ENCODE assay signal across 21 cellular contexts in the genomic region with DNA sequence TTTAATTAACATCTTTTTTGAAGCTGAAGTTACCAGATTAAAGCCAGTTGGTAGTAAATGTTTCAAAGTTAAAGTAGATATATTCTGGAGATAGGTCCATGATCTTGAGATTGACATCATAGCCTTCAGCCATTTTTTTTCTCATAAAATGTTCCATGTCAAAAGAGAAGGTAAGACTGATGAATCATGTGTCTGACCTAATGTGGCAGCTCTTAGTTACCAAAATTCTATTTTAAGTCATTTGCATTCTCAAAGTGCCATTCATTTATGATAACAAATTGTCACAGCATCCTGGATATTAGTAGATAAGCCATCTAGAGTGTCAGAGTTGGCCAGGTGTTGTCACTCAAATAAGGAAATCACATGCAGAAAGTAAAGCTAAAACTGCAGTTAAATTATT.
DNase-seq lines count a peak whose midpoint lies in the region; ATAC-seq, FAIRE-seq and TF ChIP-seq lines count a peak whose summit lies in the region.
"Had no signal": no experiment of that assay in that cellular context is flagged by ENCODE, and none has a peak within 500 bp of the region (broad histone marks: within the 10 kb centered on the region; RNA-seq: fewer than 3 reads in every experiment).

No MANE protein-coding gene starts in this region.

- H3K4me1 ChIP-seq in breast epithelium (no peaks in the 10 kb centered on the region), PC-9 (replicated peaks; ENCODE audit: insufficient read depth) (0 out of 2 replicates have a peak, but pooled peaks cover 3% of the 10 kb centered on the region), ovary (ENCODE audit: insufficient read depth) (no peaks in the 10 kb centered on the region), pancreas (no peaks in the 10 kb centered on the region)
- H3K4me1 ChIP-seq: A549; BLaER1 treated with 17β-estradiol and CSF1 and Interleukin-3, amounts not matched to agents 10 nM and 100 nM had no signal

- H3K27ac ChIP-seq in breast epithelium, result no peak overlapping the region
- H3K27ac ChIP-seq in PC-9, result peak overlapping the region; percentile 1; the same call in 1 of the 2 replicates
- no peak overlapping the region for H3K27ac ChIP-seq in ovary
- no peak overlapping the region for H3K27ac ChIP-seq in pancreas
- H3K27ac ChIP-seq: 22Rv1; A549; BLaER1 treated with 17β-estradiol and CSF1 and Interleukin-3, amounts not matched to agents 10 nM and 100 nM had no signal

- H3K27me3 Mint-ChIP-seq in MCF 10A (ENCODE audit: insufficient read depth, unreplicated experiment), result no peaks in the 10 kb centered on the region
- H3K27me3 Mint-ChIP-seq: B cell had no signal

- H2AFZ ChIP-seq in PC-9, result no peak overlapping the region
- H2AFZ ChIP-seq: GM23338 had no signal

- POLR2A ChIA-PET in MCF 10A (lab: Yijun Ruan, JAX), result no interaction called here
- POLR2A ChIA-PET in PC-9 (lab: Charles Lee; ENCODE audit: unreplicated experiment), result no interaction called here

- no peaks in the 10 kb centered on the region; the same call in 1 of the 2 replicates for H3F3A ChIP-seq in PC-9 (ENCODE audit: insufficient read depth, low read depth)

- H3K9me3 Mint-ChIP-seq in MCF 10A (ENCODE audit: unreplicated experiment), result no peaks in the 10 kb centered on the region
- H3K9me3 Mint-ChIP-seq: CD8-positive, alpha-beta T cell; GM23338 had no signal

- CTCF ChIA-PET in MCF 10A (lab: Yijun Ruan, JAX) (interaction anchor here (0.6 to 1.0 kb wide), 4 partner anchors 21 to 368 kb away, joined by 3 read pairs; no protein-coding TSS in a partner anchor), PC-9 (lab: Charles Lee) (no interaction called here)

- no peak for TF ChIP-seq CTCF in MCF 10A (IDR thresholded peaks at IDR 0.05; ENCODE audit: unreplicated experiment)
- no peak for TF ChIP-seq CTCF in breast epithelium (IDR thresholded peaks at IDR 0.05)
- no peak for TF ChIP-seq CTCF in PC-9 (conservative IDR thresholded peaks at IDR 0.05)
- TF ChIP-seq CTCF in fibroblast of the aortic adventitia (IDR thresholded peaks at IDR 0.05; ENCODE audit: insufficient read depth, low read length), result no peak
- no peak for TF ChIP-seq CTCF in ovary (IDR thresholded peaks at IDR 0.05)
- TF ChIP-seq CTCF in pancreas (IDR thresholded peaks at IDR 0.05), result no peak

- no peak for FAIRE-seq in pancreas (lab: Jason Lieb, UNC)
- FAIRE-seq: A549, GM12891, GM19239, H54 had no signal

- H3K36me3 ChIP-seq in breast epithelium, result no peaks in the 10 kb centered on the region
- H3K36me3 ChIP-seq in PC-9 (ENCODE audit: low read depth), result peaks cover 24% of the 10 kb centered on the region
- H3K36me3 ChIP-seq in ovary, result no peaks in the 10 kb centered on the region
- H3K36me3 ChIP-seq in pancreas, result peaks cover 0 to 23% (median 0%) of the 10 kb centered on the region in 3 donors

- no peaks in the 10 kb centered on the region for H4K20me1 ChIP-seq in PC-9 (ENCODE audit: insufficient read depth)
- H4K20me1 ChIP-seq: BLaER1 treated with 17β-estradiol and CSF1 and Interleukin-3, amounts not matched to agents 10 nM and 100 nM had no signal

- no peak overlapping the region for H3K27ac Mint-ChIP-seq in MCF 10A (ENCODE audit: low read depth, unreplicated experiment)
- H3K27ac Mint-ChIP-seq: B cell; CD8-positive, alpha-beta T cell; GM23338 had no signal

- no peak overlapping the region for H3K4me3 Mint-ChIP-seq in MCF 10A (ENCODE audit: unreplicated experiment)
- H3K4me3 Mint-ChIP-seq: B cell; CD8-positive, alpha-beta T cell; GM23338 had no signal

- no peaks in the 10 kb centered on the region for H3K27me3 ChIP-seq in breast epithelium
- H3K27me3 ChIP-seq in PC-9 (ENCODE audit: insufficient read depth, low read depth), result no peaks in the 10 kb centered on the region
- H3K27me3 ChIP-seq in ovary, result no peaks in the 10 kb centered on the region
- no peaks in the 10 kb centered on the region for H3K27me3 ChIP-seq in pancreas
- H3K27me3 ChIP-seq: BLaER1 treated with 17β-estradiol and CSF1 and Interleukin-3, amounts not matched to agents 10 nM and 100 nM had no signal

- no peak overlapping the region for H3K4me2 ChIP-seq in PC-9
- H3K4me2 ChIP-seq: A549; BLaER1 treated with 17β-estradiol and CSF1 and Interleukin-3, amounts not matched to agents 10 nM and 100 nM; GM23338 had no signal

- ATAC-seq in pancreas, result no peak
- ATAC-seq: A549; CD8-positive, alpha-beta T cell; GM23338 had no signal

- no peaks in the 10 kb centered on the region for H3K9me2 ChIP-seq in PC-9 (ENCODE audit: insufficient read depth)

- TF ChIP-seq POLR2A in breast epithelium (IDR thresholded peaks at IDR 0.05) (no peak), ovary (IDR thresholded peaks at IDR 0.05) (no peak)

- peaks cover 44% of the 10 kb centered on the region for H3K36me3 Mint-ChIP-seq in MCF 10A (ENCODE audit: insufficient read depth, unreplicated experiment)

- DNase-seq in MCF 10A (ENCODE audit: unreplicated experiment) (peak; percentile 9), breast epithelium (ENCODE audit: low spot score in 2 of 2) (no peak), PC-9 (no peak), fibroblast of the aortic adventitia (ENCODE audit: low read depth) (peak; percentile 23), NCI-H2081 treated with DMSO at 0.1 percent for 48 hours (lab: John Stamatoyannopoulos, UW) (no peak), ovary (no peak), ureter (ENCODE audit: low spot score) (no peak), pancreas (no peak)
- DNase-seq: Calu3; CD8-positive, alpha-beta T cell; DMS 273 treated with DMSO at 0.1 percent for 48 hours; DMS53; DND-41 had no signal

- TF ChIP-seq EP300 in ovary (IDR thresholded peaks at IDR 0.05), result no peak

- no peaks in the 10 kb centered on the region for H3K4me1 Mint-ChIP-seq in MCF 10A (ENCODE audit: insufficient read depth, unreplicated experiment)
- H3K4me1 Mint-ChIP-seq: B cell, GM23338 had no signal

- no peak overlapping the region for H3K4me3 ChIP-seq in breast epithelium
- no peak overlapping the region for H3K4me3 ChIP-seq in PC-9
- no peak overlapping the region for H3K4me3 ChIP-seq in fibroblast of the aortic adventitia (ENCODE audit: low read depth, low read length)
- no peak overlapping the region for H3K4me3 ChIP-seq in ovary
- H3K4me3 ChIP-seq in pancreas, result no peak overlapping the region
- H3K4me3 ChIP-seq: A549; BLaER1 treated with 17β-estradiol and CSF1 and Interleukin-3, amounts not matched to agents 10 nM and 100 nM; GM23338 had no signal

- intact Hi-C loops in MCF 10A (cut with micrococcal nuclease), result no loop called here
- intact Hi-C loops in breast epithelium (cut with DNase I; ENCODE audit: low total_unique reads), result no loop called here
- intact Hi-C loops in PC-9 (cut with micrococcal nuclease; ENCODE audit: unreplicated experiment), result no loop called here
- intact Hi-C loops in ovary (cut with DNase I), result no loop called here
- intact Hi-C loops in pancreas (cut with DNase I), result no loop called here

- BruUV-seq in MCF 10A (replicated peaks; lab: Mats Ljungman, UMichigan), result no TSS peak
- BruUV-seq in PC-9 (replicated peaks; lab: Mats Ljungman, UMichigan), result no TSS peak

- no peaks in the 10 kb centered on the region for H3K79me2 ChIP-seq in PC-9 (ENCODE audit: low read depth)

- H3K9me3 ChIP-seq in breast epithelium (no peaks in the 10 kb centered on the region), PC-9 (ENCODE audit: insufficient read depth, low read depth) (no peaks in the 10 kb centered on the region), ovary (no peaks in the 10 kb centered on the region), pancreas (no peaks in the 10 kb centered on the region)
- H3K9me3 ChIP-seq: A549; BLaER1 treated with 17β-estradiol and CSF1 and Interleukin-3, amounts not matched to agents 10 nM and 100 nM had no signal

Comparison
In these comparisons a context has a peak if more than half of its experiments do, and no peak if none do; other contexts are left out.
1. DNase-seq: peak in MCF 10A (single experiment) and fibroblast of the aortic adventitia (single experiment); none in breast epithelium (0 of 2), PC-9 (0 of 2), NCI-H2081 treated with DMSO at 0.1 percent for 48 hours (single experiment), ovary (0 of 5), ureter (single experiment) and pancreas (0 of 6).